Comparison of ENCODE assay signal across 1 cellular context in genomic region chr2:232633413-232634318, GRCh38.
TF ChIP-seq lines count a peak whose summit lies in the region.

Gene EFHD1, plus strand, starts transcription at chr2:232633604. Its CDS starts 101 bp downstream, at chr2:232633705.

TF ChIP-seq in HepG2, 621 proteins besides CTCF, POLR2A, EP300 and RAD21 (continued from another document and continues in another):
- TF ChIP-seq IRF9 (CRISPR knock-in tag; IDR thresholded peaks at IDR 0.05; ENCODE audit: borderline replicate concordance), result peak; percentile 85; the same call in 1 of the 2 replicates
- peak; percentile 90; the same call in 1 of the 2 replicates for TF ChIP-seq ZNF674 (CRISPR knock-in tag; IDR thresholded peaks at IDR 0.05; ENCODE audit: low read depth)
- no peak for TF ChIP-seq ZHX2 (IDR thresholded peaks at IDR 0.05; ENCODE audit: low read depth)
- TF ChIP-seq ZHX2 (CRISPR knock-in tag; IDR thresholded peaks at IDR 0.05; ENCODE audit: borderline replicate concordance), result peak; percentile 83; the same call in 1 of the 2 replicates
- no peak; the same call in none of the 2 replicates for TF ChIP-seq SKIL (CRISPR knock-in tag; IDR thresholded peaks at IDR 0.05; ENCODE audit: borderline replicate concordance)
- no peak for TF ChIP-seq ZNF3 (CRISPR knock-in tag; IDR thresholded peaks at IDR 0.05)
- TF ChIP-seq YEATS2 (CRISPR knock-in tag; IDR thresholded peaks at IDR 0.05; ENCODE audit: borderline replicate concordance), result no peak
- no peak for TF ChIP-seq ZNF878 (CRISPR knock-in tag; IDR thresholded peaks at IDR 0.05)
- peak; percentile 70; the same call in 1 of the 2 replicates for TF ChIP-seq SALL2 (CRISPR knock-in tag; IDR thresholded peaks at IDR 0.05)
- peak; percentile 55; the same call in 1 of the 2 replicates for TF ChIP-seq ZNF350 (CRISPR knock-in tag; IDR thresholded peaks at IDR 0.05; ENCODE audit: borderline replicate concordance, low read depth)
- peak; percentile 95; the same call in 1 of the 2 replicates for TF ChIP-seq NFIB (CRISPR knock-in tag; IDR thresholded peaks at IDR 0.05; ENCODE audit: borderline replicate concordance)
- no peak for TF ChIP-seq SP140L (CRISPR knock-in tag; IDR thresholded peaks at IDR 0.05; ENCODE audit: borderline replicate concordance)
- TF ChIP-seq ZEB1 (IDR thresholded peaks at IDR 0.05; ENCODE audit: insufficient replicate concordance, low read depth), result no peak
- no peak; the same call in 1 of the 2 replicates for TF ChIP-seq ZNF33A (CRISPR knock-in tag; IDR thresholded peaks at IDR 0.05; ENCODE audit: borderline replicate concordance)
- TF ChIP-seq FOSL2 (CRISPR knock-in tag; IDR thresholded peaks at IDR 0.05), result peak; percentile 13; the same call in 1 of the 2 replicates
- TF ChIP-seq ELK4 (CRISPR knock-in tag; IDR thresholded peaks at IDR 0.05; ENCODE audit: borderline replicate concordance), result peak; percentile 80; the same call in 1 of the 2 replicates
- no peak for TF ChIP-seq ATAD3A (CRISPR knock-in tag; IDR thresholded peaks at IDR 0.05)
- no peak for TF ChIP-seq PRDM4 (CRISPR knock-in tag; IDR thresholded peaks at IDR 0.05; ENCODE audit: borderline replicate concordance)
- TF ChIP-seq FOXO1 (CRISPR knock-in tag; IDR thresholded peaks at IDR 0.05), result peak; percentile 20; the same call in 1 of the 2 replicates
- TF ChIP-seq CREB1 (IDR thresholded peaks at IDR 0.05), result no peak
- no peak for TF ChIP-seq CREB1 (CRISPR knock-in tag; IDR thresholded peaks at IDR 0.05)
- TF ChIP-seq AHR (CRISPR knock-in tag; IDR thresholded peaks at IDR 0.05), result peak; percentile 71; the same call in 1 of the 2 replicates
- peak; percentile 93 for TF ChIP-seq ZNF407 (CRISPR knock-in tag; IDR thresholded peaks at IDR 0.05; ENCODE audit: not compliant biosample characterization)
- TF ChIP-seq ZNF430 (CRISPR knock-in tag; IDR thresholded peaks at IDR 0.05), result peak; percentile 91; the same call in 1 of the 2 replicates
- no peak for TF ChIP-seq SIX1 (CRISPR knock-in tag; IDR thresholded peaks at IDR 0.05; ENCODE audit: borderline replicate concordance)
- peak; percentile 97 for TF ChIP-seq ZNF776 (CRISPR knock-in tag; IDR thresholded peaks at IDR 0.05)
- TF ChIP-seq ASH2L (IDR thresholded peaks at IDR 0.05; ENCODE audit: insufficient read length, low read depth, low read length), result no peak
- no peak for TF ChIP-seq CEBPZ (IDR thresholded peaks at IDR 0.05; ENCODE audit: low read length)
- no peak for TF ChIP-seq ARNT (IDR thresholded peaks at IDR 0.05)
- TF ChIP-seq ZSCAN21 (CRISPR knock-in tag; IDR thresholded peaks at IDR 0.05; ENCODE audit: borderline replicate concordance), result peak; percentile 97
